8 cellular contexts compared by ENCODE assay signal in the genomic region with DNA sequence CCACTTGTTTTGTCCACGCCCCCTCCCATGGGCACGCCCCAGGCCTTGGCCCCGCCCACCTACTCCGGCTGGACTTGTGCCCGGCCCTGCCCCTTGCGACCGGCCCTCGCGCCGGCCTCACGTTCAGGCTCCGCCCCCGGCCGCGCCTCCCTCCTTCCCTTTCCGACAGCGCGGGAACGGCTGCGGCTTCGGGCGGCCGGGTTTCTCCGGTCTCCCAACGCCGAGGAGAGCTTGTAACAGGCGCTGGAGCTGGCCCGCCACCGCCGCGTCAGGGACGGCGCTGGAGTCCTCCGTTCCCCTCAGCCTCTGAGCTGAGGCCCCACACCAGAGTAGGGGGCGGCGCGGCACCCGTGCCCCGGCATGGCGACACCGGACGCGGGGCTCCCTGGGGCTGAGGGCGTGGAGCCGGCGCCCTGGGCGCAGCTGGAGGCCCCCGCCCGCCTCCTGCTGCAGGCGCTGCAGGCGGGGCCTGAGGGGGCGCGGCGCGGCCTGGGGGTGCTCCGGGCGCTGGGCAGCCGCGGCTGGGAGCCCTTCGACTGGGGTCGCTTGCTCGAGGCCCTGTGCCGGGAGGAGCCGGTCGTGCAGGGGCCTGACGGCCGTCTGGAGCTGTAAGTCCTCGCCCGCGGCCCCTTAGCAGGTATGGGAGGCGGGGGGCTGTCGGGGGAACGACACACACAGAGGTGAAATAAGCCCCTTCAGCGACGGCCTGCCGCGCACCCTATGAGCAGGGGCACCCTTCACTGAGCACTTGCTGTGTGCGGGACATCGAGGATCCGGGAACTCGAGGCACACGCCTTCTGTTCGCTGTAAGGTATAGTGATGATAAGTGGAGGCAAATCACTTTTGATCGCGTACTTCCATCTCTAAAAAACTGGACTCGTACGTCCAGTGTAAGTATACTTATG. TPM values are rescaled to one million over a fixed set of nuclear protein-coding genes. Genes with fewer than 3 reads are reported as not detected.
DNase-seq lines count a peak whose midpoint lies in the region; ATAC-seq, FAIRE-seq and TF ChIP-seq lines count a peak whose summit lies in the region.

A gene with protein sequence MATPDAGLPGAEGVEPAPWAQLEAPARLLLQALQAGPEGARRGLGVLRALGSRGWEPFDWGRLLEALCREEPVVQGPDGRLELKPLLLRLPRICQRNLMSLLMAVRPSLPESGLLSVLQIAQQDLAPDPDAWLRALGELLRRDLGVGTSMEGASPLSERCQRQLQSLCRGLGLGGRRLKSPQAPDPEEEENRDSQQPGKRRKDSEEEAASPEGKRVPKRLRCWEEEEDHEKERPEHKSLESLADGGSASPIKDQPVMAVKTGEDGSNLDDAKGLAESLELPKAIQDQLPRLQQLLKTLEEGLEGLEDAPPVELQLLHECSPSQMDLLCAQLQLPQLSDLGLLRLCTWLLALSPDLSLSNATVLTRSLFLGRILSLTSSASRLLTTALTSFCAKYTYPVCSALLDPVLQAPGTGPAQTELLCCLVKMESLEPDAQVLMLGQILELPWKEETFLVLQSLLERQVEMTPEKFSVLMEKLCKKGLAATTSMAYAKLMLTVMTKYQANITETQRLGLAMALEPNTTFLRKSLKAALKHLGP (plus strand): TSS at position 153 of the 905 bp plus-strand sequence. CDS start 208 bp downstream, at position 361.

- no peaks in the 10 kb centered on the region for H3K9me3 ChIP-seq in kidney (ENCODE audit: control insufficient read depth in 1 of 2, low read length in 2 of 2)

- peak; percentile 95 for ATAC-seq in GM19035 (IDR thresholded peaks at IDR 0.05; ENCODE audit: unreplicated experiment)
- ATAC-seq in HG03280 (IDR thresholded peaks at IDR 0.05; ENCODE audit: unreplicated experiment): peak; percentile 93

- FAIRE-seq in kidney (lab: Jason Lieb, UNC): no peak

- no peaks in the 10 kb centered on the region for H3K36me3 ChIP-seq in kidney (ENCODE audit: control insufficient read depth in 1 of 2, insufficient read depth in 2 of 2, low read length in 2 of 2)

- peak within 1 kb of the TSS in 1 of 2 donors; percentile 13 for H3K27ac ChIP-seq in kidney (ENCODE audit: low read depth in 2 of 2, low read length in 2 of 2)

- peaks cover 5 to 8% of the 10 kb centered on the region in 2 donors for H3K4me1 ChIP-seq in kidney (ENCODE audit: control insufficient read depth in 1 of 2, insufficient read depth in 1 of 2, low read depth in 1 of 2, low read length in 2 of 2)

- no peak for TF ChIP-seq CTCF in AG10803 (conservative IDR thresholded peaks at IDR 0.05; ENCODE audit: low read length)
- no peak for TF ChIP-seq CTCF in kidney (IDR thresholded peaks at IDR 0.05; ENCODE audit: borderline replicate concordance, extremely low read depth, insufficient read depth)

- intact Hi-C loops in kidney (cut with DNase I): no loop called here

- DNase-seq in AG10803 (ENCODE audit: low read depth) (peak; percentile 85), NCI-H345 treated with DMSO at 0.1 percent for 48 hours (lab: John Stamatoyannopoulos, UW; ENCODE audit: unreplicated experiment) (peak; percentile 72), cerebellar cortex (ENCODE audit: low spot score) (peak; percentile 83), kidney (peak; percentile 97)
- DNase-seq in activated CD4-positive, CD25-positive, alpha-beta regulatory T cell treated with anti-CD3 and anti-CD28 coated beads, Interleukin-2, amount 50 U/mL, for 72 hours: peak; percentile 98
- DNase-seq in stimulated activated CD4-positive, alpha-beta T cell treated with anti-CD3 and anti-CD28 coated beads, Interleukin-12 subunit alpha, Interleukin-12 subunit beta, amount 100 ng/mL, for 48 hours (ENCODE audit: low read depth in 2 of 3, low spot score in 1 of 3): peak; percentile 83 to 98 (median 95)

- H3K9ac ChIP-seq in kidney (ENCODE audit: low read length in 2 of 2): peak within 1 kb of the TSS; percentile 17 to 75

- H3K4me3 ChIP-seq in AG10803 (ENCODE audit: low read length) (peak within 1 kb of the TSS; percentile 70), kidney (ENCODE audit: low read length in 2 of 2) (peak within 1 kb of the TSS; percentile 54 to 61)

RNA-seq across cellular contexts. Expression of the gene that starts here (rescaled TPM):
- total RNA-seq in kidney: 2.7 TPM
- 1.2 TPM for polyA plus RNA-seq in kidney (ENCODE audit: insufficient read depth, low read depth, low replicate concordance)
